ENCODE assay signal across 8 cellular contexts in genomic region chr16:24700549-24701392, GRCh38. TPM values are rescaled to one million over a fixed set of nuclear protein-coding genes. Genes with fewer than 3 reads are reported as not detected.
DNase-seq lines count a peak whose midpoint lies in the region; ATAC-seq and TF ChIP-seq lines count a peak whose summit lies in the region.

No MANE protein-coding gene starts in this region.

- H2AFZ ChIP-seq in fibroblast of lung (ENCODE audit: low read length): no peak overlapping the region

- no peak overlapping the region for H3K9ac ChIP-seq in fibroblast of lung (ENCODE audit: insufficient read depth, low read length)

- CTCF ChIA-PET in Panc1 (lab: Charles Lee): interaction anchor here (0.6 to 0.7 kb wide), 3 partner anchors 26 to 94 kb away, joined by 6 to 8 read pairs (median 7); no protein-coding TSS in a partner anchor

- H4K20me1 ChIP-seq in fibroblast of lung (ENCODE audit: control insufficient read depth, extremely low read depth, insufficient read depth, low read length): no peaks in the 10 kb centered on the region

- intact Hi-C loops in Panc1 (cut with micrococcal nuclease; ENCODE audit: unreplicated experiment): no loop called here

- H3K9me3 ChIP-seq in Panc1 (ENCODE audit: control insufficient read depth, insufficient read depth, low read depth, low read length) (no peaks in the 10 kb centered on the region; the same call in 1 of the 2 replicates), fibroblast of lung (ENCODE audit: control insufficient read depth, insufficient read depth, low read depth, low read length) (no peaks in the 10 kb centered on the region)

- H3K4me1 ChIP-seq in Panc1 (ENCODE audit: control insufficient read depth, insufficient read depth, low read length): peaks cover 31% of the 10 kb centered on the region
- H3K4me1 ChIP-seq in fibroblast of lung (ENCODE audit: control insufficient read depth, extremely low read depth, insufficient read depth, low read length): peaks cover 11% of the 10 kb centered on the region

- peak; percentile 98 for ATAC-seq in Panc1
- no peak for ATAC-seq in GM18511 (IDR thresholded peaks at IDR 0.05; ENCODE audit: unreplicated experiment)
- ATAC-seq in GM21619 (IDR thresholded peaks at IDR 0.05; ENCODE audit: unreplicated experiment): no peak

- POLR2A ChIA-PET in Panc1 (lab: Charles Lee): interaction anchor here (0.7 kb wide), 1 partner anchor 474 kb away, joined by 6 read pairs; no protein-coding TSS in a partner anchor

- H3K36me3 ChIP-seq in Panc1 (ENCODE audit: control insufficient read depth, insufficient read depth, low read length) (no peaks in the 10 kb centered on the region), fibroblast of lung (ENCODE audit: control insufficient read depth, insufficient read depth, low read length) (no peaks in the 10 kb centered on the region)

- H3K27me3 ChIP-seq in Panc1 (ENCODE audit: control insufficient read depth, insufficient read depth, low read length) (no peaks in the 10 kb centered on the region), fibroblast of lung (ENCODE audit: control insufficient read depth, insufficient read depth, low read length) (no peaks in the 10 kb centered on the region)

- H3K4me3 ChIP-seq in Panc1 (ENCODE audit: low read depth in 2 of 2, low read length in 2 of 2) (peak overlapping the region in 1 of 2 experiments; percentile 45; a peak in 2 of 4 replicates), fibroblast of lung (replicated peaks in 1 of 4; ENCODE audit: control extremely low read depth in 1 of 4, insufficient read depth in 1 of 4, low read depth in 3 of 4, low read length in 4 of 4) (no peak overlapping the region)

- H3K27ac ChIP-seq in Panc1 (ENCODE audit: low read length): peak overlapping the region; percentile 99
- peak overlapping the region; percentile 69 for H3K27ac ChIP-seq in fibroblast of lung (ENCODE audit: insufficient read depth, low read length)

- no peaks in the 10 kb centered on the region for H3K79me2 ChIP-seq in fibroblast of lung (ENCODE audit: control insufficient read depth, insufficient read depth, low read length)

- TF ChIP-seq CTCF in Panc1 (IDR thresholded peaks at IDR 0.05): no peak
- TF ChIP-seq CTCF in fibroblast of lung (conservative IDR thresholded peaks at IDR 0.05 in 1 of 2, IDR thresholded peaks at IDR 0.05 in 1 of 2; ENCODE audit: low read depth in 1 of 2, low read length in 2 of 2): peak; percentile 36 to 57

- in situ Hi-C loops in Panc1 (cut with HindIII; ENCODE audit: low pct_unique_long_range_greater_than_20kb, low sequenced_read_pairs): no loop called here

- DNase-seq in COLO829 (ENCODE audit: low spot score) (peak; percentile 82), Panc1 (ENCODE audit: low read depth, low spot score) (peak; percentile 96), fibroblast of lung (ENCODE audit: low read depth in 2 of 2) (peak; percentile 99), nucleus accumbens (lab: John Stamatoyannopoulos, UW) (peak in 34 of 56 donors; percentile 3 to 53 (median 18)), UCSD-AML1 (lab: John Stamatoyannopoulos, UW; ENCODE audit: unreplicated experiment) (no peak), NCI-H748 (lab: John Stamatoyannopoulos, UW; ENCODE audit: unreplicated experiment) (no peak)

- BruUV-seq in Panc1 (replicated peaks; lab: Mats Ljungman, UMichigan): no TSS peak

- H3K4me2 ChIP-seq in fibroblast of lung (ENCODE audit: extremely low read depth, insufficient read depth, low read length): no peak overlapping the region

RNA-seq across cellular contexts. Expression of gene TNRC6A, which starts 28.7 kb away (rescaled TPM):
- total RNA-seq in Panc1 (2021; ENCODE audit: unreplicated experiment): 53.6 TPM
- polyA plus RNA-seq in Panc1 (2012; ENCODE audit: insufficient read length): 36.2 TPM
- total RNA-seq in fibroblast of lung: 37.0 and 49.4 TPM in 2 replicates
- 51.5 and 52.2 TPM in 2 replicates for polyA plus RNA-seq in fibroblast of lung
- polyA plus RNA-seq in fibroblast of lung (2012): 26.1 and 34.4 TPM in 2 replicates
- polyA minus RNA-seq in fibroblast of lung (ENCODE audit: low replicate concordance): 63.7 and 65.6 TPM in 2 replicates

Comparison
In these comparisons a context has a peak if more than half of its experiments do, and no peak if none do; other contexts are left out.
1. DNase-seq: peak in COLO829 (single experiment), Panc1 (single experiment), fibroblast of lung (2 of 2) and nucleus accumbens (34 of 56); none in UCSD-AML1 (single experiment) and NCI-H748 (single experiment).